8 cellular contexts compared by ENCODE assay signal in the genomic region with DNA sequence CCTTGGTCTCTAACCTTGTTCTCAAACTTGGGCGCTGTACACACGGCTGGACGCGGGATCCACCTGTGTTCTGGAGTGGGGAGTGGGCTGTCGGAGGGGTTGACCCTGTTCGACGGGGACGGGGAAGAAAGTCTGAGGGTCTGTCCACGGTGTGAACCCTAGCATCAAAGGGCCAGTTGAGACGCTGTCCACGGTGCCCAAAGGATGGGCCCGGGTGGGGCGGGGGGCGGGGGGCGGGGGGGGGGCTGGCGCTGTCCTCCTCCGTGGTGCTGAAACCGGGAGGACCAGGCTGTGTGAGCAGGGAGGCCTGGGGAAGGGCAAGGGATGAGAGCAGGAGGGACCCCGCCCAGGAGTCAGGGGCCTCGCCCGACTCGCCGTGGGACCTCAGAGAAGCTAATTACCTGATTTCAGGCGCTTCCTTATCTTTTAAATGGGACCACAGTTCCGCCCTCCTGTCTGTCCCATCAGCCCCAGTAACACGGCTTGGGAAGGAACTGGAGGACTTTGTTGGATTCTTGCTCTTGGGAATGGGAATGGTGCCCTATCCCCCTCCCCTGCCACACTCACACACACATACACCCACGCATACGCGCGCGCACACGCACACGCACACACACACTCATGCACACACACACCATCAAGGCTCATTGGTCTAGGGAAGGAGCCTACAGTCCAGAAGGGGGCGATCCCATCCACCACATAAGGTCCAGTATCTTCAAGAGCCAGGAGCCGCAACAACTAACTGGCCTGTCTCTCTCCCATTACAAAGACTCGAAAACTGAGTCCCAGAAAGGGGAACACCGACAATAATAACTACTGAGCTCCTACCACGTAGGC. TPM values are rescaled to one million over a fixed set of nuclear protein-coding genes. Genes with fewer than 3 reads are reported as not detected.
A peak's percentile ranks its signal among the peaks of the same experiment; 100 is the strongest.
DNase-seq lines count a peak whose midpoint lies in the region; ATAC-seq and TF ChIP-seq lines count a peak whose summit lies in the region.

No MANE protein-coding gene starts in this region.

- peaks cover 46% of the 10 kb centered on the region for H3K27me3 Mint-ChIP-seq in T-helper 2 cell treated with Interferon-gamma antibody and Interleukin-4, amounts not matched to agents 5 μg/mL and 100 μg/mL, for 36 hours (ENCODE audit: low read depth)

- 11 to 14% (median 11%) methylated on average over 32 to 38 of the region's 38 CpGs for WGBS in psoas muscle, 3 donors

- ATAC-seq in psoas muscle: peak; percentile 42 to 77 (median 64)

- H3K4me3 Mint-ChIP-seq in T-helper 2 cell treated with Interferon-gamma antibody and Interleukin-4, amounts not matched to agents 5 μg/mL and 100 μg/mL, for 36 hours: no peak overlapping the region

- H3K4me1 Mint-ChIP-seq in T-helper 2 cell treated with Interferon-gamma antibody and Interleukin-4, amounts not matched to agents 5 μg/mL and 100 μg/mL, for 36 hours (ENCODE audit: low read depth): peaks cover 5% of the 10 kb centered on the region

- peak; percentile 46 for TF ChIP-seq CTCF in cardiac muscle cell (IDR thresholded peaks at IDR 0.05; ENCODE audit: low read depth, low read length)
- TF ChIP-seq CTCF in psoas muscle (IDR thresholded peaks at IDR 0.05): peak; percentile 34

- no peak overlapping the region for H3K27ac ChIP-seq in cardiac muscle cell
- no peak overlapping the region for H3K27ac ChIP-seq in psoas muscle

- H3K4me1 ChIP-seq in cardiac muscle cell (ENCODE audit: low read depth) (peaks cover 28% of the 10 kb centered on the region), psoas muscle (peaks cover 6% of the 10 kb centered on the region)

- no peak overlapping the region for H3K27ac Mint-ChIP-seq in T-helper 2 cell treated with Interferon-gamma antibody and Interleukin-4, amounts not matched to agents 5 μg/mL and 100 μg/mL, for 36 hours

- peaks cover 1% of the 10 kb centered on the region for H3K36me3 Mint-ChIP-seq in T-helper 2 cell treated with Interferon-gamma antibody and Interleukin-4, amounts not matched to agents 5 μg/mL and 100 μg/mL, for 36 hours (ENCODE audit: low read depth)

- H3K36me3 ChIP-seq in cardiac muscle cell (no peaks in the 10 kb centered on the region), psoas muscle (ENCODE audit: insufficient read depth in 1 of 2, low read depth in 1 of 2) (no peaks in the 10 kb centered on the region)

- H3K9me3 ChIP-seq in cardiac muscle cell (ENCODE audit: low read depth) (no peaks in the 10 kb centered on the region), psoas muscle (no peaks in the 10 kb centered on the region)

- intact Hi-C loops in psoas muscle (cut with DNase I): loop anchor here (1.0 to 10.0 kb wide), 4 partner anchors 90 to 337 kb away; no protein-coding TSS in a partner anchor

- H3K27me3 ChIP-seq in cardiac muscle cell: no peaks in the 10 kb centered on the region
- peaks cover 0 to 57% (median 31%) of the 10 kb centered on the region in 3 donors for H3K27me3 ChIP-seq in psoas muscle (ENCODE audit: insufficient read depth in 3 of 3, low read length in 2 of 3)

- H3K9me3 Mint-ChIP-seq in T-helper 2 cell treated with Interferon-gamma antibody and Interleukin-4, amounts not matched to agents 5 μg/mL and 100 μg/mL, for 36 hours: no peaks in the 10 kb centered on the region

- peak overlapping the region; percentile 65 for H3K4me3 ChIP-seq in cardiac muscle cell
- H3K4me3 ChIP-seq in psoas muscle: peak overlapping the region; percentile 62

- DNase-seq in stimulated activated CD4-positive, alpha-beta T cell treated with anti-CD3 and anti-CD28 coated beads, Interleukin-15, amount 100 ng/mL, for 24 hours: peak; percentile 32
- no peak for DNase-seq in stimulated activated CD4-positive, alpha-beta T cell treated with anti-CD3 and anti-CD28 coated beads, Interleukin-12 subunit alpha, Interleukin-12 subunit beta, amount 100 ng/mL, for 4 hours
- DNase-seq in NCI-H1092 treated with DMSO at 0.1 percent for 48 hours (lab: John Stamatoyannopoulos, UW): peak; percentile 79
- DNase-seq in activated CD4-positive, alpha-beta T cell treated with anti-CD3 and anti-CD28 coated beads, Interleukin-2, amount 50 U/mL, for 48 hours: peak; percentile 23 to 36
- DNase-seq in cardiac muscle cell (ENCODE audit: low read depth in 1 of 2, low spot score in 1 of 2): peak; percentile 73 to 75
- DNase-seq in psoas muscle: no peak
- DNase-seq in hepatic stellate cell (ENCODE audit: low spot score): no peak
- no peak for DNase-seq in T-helper 2 cell treated with Interferon-gamma antibody and Interleukin-4, amounts not matched to agents 5 μg/mL and 100 μg/mL, for 36 hours (ENCODE audit: low spot score)

RNA-seq across cellular contexts. Expression of a gene that starts 1.0 kb away (rescaled TPM):
- total RNA-seq in cardiac muscle cell: 136 and 321 TPM in 2 replicates
- polyA plus RNA-seq in cardiac muscle cell: 83.4 and 162 TPM in 2 replicates
- total RNA-seq in psoas muscle: under 1 TPM; 0.49 to 0.95 (median 0.88) TPM
- 1 to 10 TPM in 1 of 3 donors, under 1 TPM in 2; 0.05 to 2.8 (median 0.10) TPM for polyA plus RNA-seq in psoas muscle

Comparison
In these comparisons a context has a peak if more than half of its experiments do, and no peak if none do; other contexts are left out.
1. DNase-seq: peak in stimulated activated CD4-positive, alpha-beta T cell treated with anti-CD3 and anti-CD28 coated beads, Interleukin-15, amount 100 ng/mL, for 24 hours (single experiment), NCI-H1092 treated with DMSO at 0.1 percent for 48 hours (single experiment), activated CD4-positive, alpha-beta T cell treated with anti-CD3 and anti-CD28 coated beads, Interleukin-2, amount 50 U/mL, for 48 hours (2 of 2) and cardiac muscle cell (2 of 2); none in stimulated activated CD4-positive, alpha-beta T cell treated with anti-CD3 and anti-CD28 coated beads, Interleukin-12 subunit alpha, Interleukin-12 subunit beta, amount 100 ng/mL, for 4 hours (single experiment), psoas muscle (0 of 2), hepatic stellate cell (single experiment) and T-helper 2 cell treated with Interferon-gamma antibody and Interleukin-4, amounts not matched to agents 5 μg/mL and 100 μg/mL, for 36 hours (single experiment).
2. RNA of a gene that starts 1.0 kb away (total RNA-seq): 136 to 321 TPM in cardiac muscle cell; 0.49 to 0.95 TPM in psoas muscle; every median in the first group is over 10 times any median in the second.